ENCODE assay signal across 8 cellular contexts in genomic region chr13:25017808-25018728, GRCh38.
DNase-seq lines count a peak whose midpoint lies in the region; ATAC-seq and TF ChIP-seq lines count a peak whose summit lies in the region.
"Not testable (repeated sequence)": the region's sequence is repeated elsewhere in the genome, so short reads cannot be mapped to it uniquely, and the experiment has no call there.

No MANE protein-coding gene starts in this region.

- H3K9ac ChIP-seq in BLaER1, result peak overlapping the region; percentile 71

- not testable (repeated sequence) for H3K36me3 Mint-ChIP-seq in naive B cell

- ATAC-seq in Right ventricle myocardium inferior, result not testable (repeated sequence)
- ATAC-seq in naive B cell (ENCODE audit: low read depth in 2 of 2), result peak; percentile 96 to 98

- H4K20me1 ChIP-seq in BLaER1, result not testable (repeated sequence)

- not testable (repeated sequence) for H3K36me3 ChIP-seq in BLaER1

- peaks cover 5 to 11% (median 9%) of the 10 kb centered on the region in 3 donors for H3K4me1 Mint-ChIP-seq in naive B cell

- intact Hi-C loops in Right ventricle myocardium inferior (cut with DNase I), result not testable (repeated sequence)

- H3K27ac ChIP-seq in BLaER1 (peak overlapping the region; percentile 79), VCaP (peak overlapping the region; percentile 33)

- TF ChIP-seq CTCF in VCaP (conservative IDR thresholded peaks at IDR 0.05), result not testable (repeated sequence)

- peaks cover 16 to 28% (median 20%) of the 10 kb centered on the region in 3 donors for H3K27me3 Mint-ChIP-seq in naive B cell

- peak; percentile 11 for DNase-seq in H4 (ENCODE audit: low spot score)
- DNase-seq in NCI-H2171 (lab: John Stamatoyannopoulos, UW), result peak; percentile 32
- peak in 36 of 58 donors; percentile 8 to 63 (median 30) for DNase-seq in anterior cingulate cortex (lab: John Stamatoyannopoulos, UW)
- peak; percentile 64 for DNase-seq in Right ventricle myocardium inferior (ENCODE audit: missing footprints)
- peak; percentile 18 for DNase-seq in naive B cell
- peak; percentile 38 for DNase-seq in stimulated activated CD4-positive, alpha-beta T cell treated with anti-CD3 and anti-CD28 coated beads, Interleukin-4, amount 100 ng/mL, for 24 hours

- not testable (repeated sequence) for H3K27me3 ChIP-seq in BLaER1

- peak overlapping the region in 4 of 6 donors; percentile 21 to 91 (median 68) for H3K27ac Mint-ChIP-seq in naive B cell

- peak overlapping the region; percentile 64 for H3K4me3 ChIP-seq in BLaER1

- H3K4me3 Mint-ChIP-seq in naive B cell, result peak overlapping the region; percentile 65 to 96 (median 84)

- H3K9me3 Mint-ChIP-seq in naive B cell, result not testable (repeated sequence)

- H3K9me3 ChIP-seq in BLaER1, result not testable (repeated sequence)

- peak overlapping the region; percentile 82 for H3K4me2 ChIP-seq in BLaER1

- peaks cover 27% of the 10 kb centered on the region for H3K4me1 ChIP-seq in BLaER1

Comparison
In these comparisons a context has a peak if more than half of its experiments do, and no peak if none do; other contexts are left out.
1. DNase-seq: peak in every context shown above with its lines; median percentile 64 in Right ventricle myocardium inferior; 38 in stimulated activated CD4-positive, alpha-beta T cell treated with anti-CD3 and anti-CD28 coated beads, Interleukin-4, amount 100 ng/mL, for 24 hours; 32 in NCI-H2171; 30 in anterior cingulate cortex; 18 in naive B cell; 11 in H4.